In genomic region chr15:74958320-74958907, GRCh38 we compare ENCODE assay signal across 1 cellular context.
TF ChIP-seq lines count a peak whose summit lies in the region.

No MANE protein-coding gene starts in this region.

TF ChIP-seq in WTC11, 78 proteins besides CTCF, POLR2A, EP300 and RAD21 (continued from another document):
- peak; percentile 13; the same call in 1 of the 2 replicates for TF ChIP-seq PRDM15 (CRISPR knock-in tag; IDR thresholded peaks at IDR 0.05)
- no peak for TF ChIP-seq RELA (CRISPR knock-in tag; IDR thresholded peaks at IDR 0.05; ENCODE audit: borderline replicate concordance)
- no peak for TF ChIP-seq MYBL2 (CRISPR knock-in tag; IDR thresholded peaks at IDR 0.05)
- no peak for TF ChIP-seq ELF4 (CRISPR knock-in tag; IDR thresholded peaks at IDR 0.05; ENCODE audit: low read depth)
- no peak for TF ChIP-seq FOXP1 (CRISPR knock-in tag; IDR thresholded peaks at IDR 0.05; ENCODE audit: borderline replicate concordance)
- TF ChIP-seq ATF6 (CRISPR knock-in tag; IDR thresholded peaks at IDR 0.05): no peak
